22 cellular contexts compared by ENCODE assay signal in genomic region chr7:22962775-22963358, GRCh38.
"Had no signal": no experiment of that assay in that cellular context is flagged by ENCODE, and none has a peak within 500 bp of the region (broad histone marks: within the 10 kb centered on the region; RNA-seq: fewer than 3 reads in every experiment).

No MANE protein-coding gene starts in this region.

- H3K27ac Mint-ChIP-seq: activated CD4-positive, alpha-beta T cell treated with anti-CD3 and anti-CD28 coated beads, Interleukin-2, amount 10 ng/mL, durations not matched to agents 7 days and 5 days; activated naive CD4-positive, alpha-beta T cell treated with anti-CD3 and anti-CD28 coated beads, Interleukin-2, amount 10 ng/mL, durations not matched to agents 7 days and 5 days; dendritic cell treated with granulocyte-macrophage colony-stimulating factor and Interleukin-4, amounts not matched to agents 40 ng/mL and 50 ng/mL, for 4 days; stimulated activated naive CD8-positive, alpha-beta T cell treated with anti-CD3 and anti-CD28 coated beads, Interleukin-15, amount 100 ng/mL, for 72 hours; type B pancreatic cell had no signal

- H3K4me1 Mint-ChIP-seq: activated CD4-positive, alpha-beta T cell treated with anti-CD3 and anti-CD28 coated beads, Interleukin-2, amount 10 ng/mL, durations not matched to agents 7 days and 5 days; activated naive CD4-positive, alpha-beta T cell treated with anti-CD3 and anti-CD28 coated beads, Interleukin-2, amount 10 ng/mL, durations not matched to agents 7 days and 5 days; stimulated activated naive CD8-positive, alpha-beta T cell treated with anti-CD3 and anti-CD28 coated beads, Interleukin-15, amount 100 ng/mL, for 72 hours had no signal

- H3K9me3 ChIP-seq: gastrocnemius medialis, prostate gland, suprapubic skin had no signal

- H3K4me3 Mint-ChIP-seq: activated CD4-positive, alpha-beta T cell treated with anti-CD3 and anti-CD28 coated beads, Interleukin-2, amount 10 ng/mL, durations not matched to agents 7 days and 5 days; activated naive CD4-positive, alpha-beta T cell treated with anti-CD3 and anti-CD28 coated beads, Interleukin-2, amount 10 ng/mL, durations not matched to agents 7 days and 5 days; activated T-cell treated with anti-CD3 and anti-CD28 coated beads, Interleukin-2, amount 50 U/mL, for 4 hours; dendritic cell treated with granulocyte-macrophage colony-stimulating factor and Interleukin-4, amounts not matched to agents 40 ng/mL and 50 ng/mL, for 4 days; stimulated activated naive CD8-positive, alpha-beta T cell treated with anti-CD3 and anti-CD28 coated beads, Interleukin-15, amount 100 ng/mL, for 72 hours; type B pancreatic cell had no signal

- H3K27ac ChIP-seq: prostate gland, suprapubic skin had no signal

- H3K9me3 Mint-ChIP-seq: activated CD4-positive, alpha-beta T cell treated with anti-CD3 and anti-CD28 coated beads, Interleukin-2, amount 10 ng/mL, durations not matched to agents 7 days and 5 days; activated naive CD4-positive, alpha-beta T cell treated with anti-CD3 and anti-CD28 coated beads, Interleukin-2, amount 10 ng/mL, durations not matched to agents 7 days and 5 days; activated T-cell treated with anti-CD3 and anti-CD28 coated beads, Interleukin-2, amount 50 U/mL, for 4 hours; dendritic cell treated with granulocyte-macrophage colony-stimulating factor and Interleukin-4, amounts not matched to agents 40 ng/mL and 50 ng/mL, for 4 days; stimulated activated naive CD8-positive, alpha-beta T cell treated with anti-CD3 and anti-CD28 coated beads, Interleukin-15, amount 100 ng/mL, for 72 hours; type B pancreatic cell had no signal

- H3K27me3 ChIP-seq: gastrocnemius medialis, suprapubic skin had no signal

- H3K36me3 ChIP-seq: prostate gland had no signal

- H3K4me3 ChIP-seq: gastrocnemius medialis, lung, prostate gland, suprapubic skin had no signal

- DNase-seq: activated CD4-positive, alpha-beta T cell treated with anti-CD3 and anti-CD28 coated beads, Interleukin-2, amount 10 ng/mL, durations not matched to agents 7 days and 5 days; activated CD8-positive, alpha-beta memory T cell treated with anti-CD3 and anti-CD28 coated beads, Interleukin-2, amount 50 U/mL, for 4 hours; activated naive CD4-positive, alpha-beta T cell treated with anti-CD3 and anti-CD28 coated beads, Interleukin-2, amount 10 ng/mL, durations not matched to agents 7 days and 5 days; activated T-cell treated with anti-CD3 and anti-CD28 coated beads, Interleukin-2, amount 50 U/mL, for 4 hours; cerebellar nuclear complex; effector CD8-positive, alpha-beta T cell; gastrocnemius medialis; left cardiac atrium; midbrain; right cardiac atrium; small intestine; stimulated activated CD4-positive, alpha-beta T cell treated with anti-CD3 and anti-CD28 coated beads, Interleukin-15, amount 100 ng/mL, for 24 hours; stimulated activated CD4-positive, alpha-beta T cell treated with anti-CD3 and anti-CD28 coated beads, Interleukin-2, amount 100 ng/mL, for 48 hours; stimulated activated naive CD8-positive, alpha-beta T cell treated with anti-CD3 and anti-CD28 coated beads, Interleukin-15, amount 100 ng/mL, for 72 hours; T1000 had no signal

- H3K4me1 ChIP-seq: prostate gland, suprapubic skin had no signal

- ATAC-seq: activated CD4-positive, CD25-positive, alpha-beta regulatory T cell treated with anti-CD3 and anti-CD28 coated beads, Interleukin-2, amount 50 U/mL, for 24 hours; activated T-cell treated with anti-CD3 and anti-CD28 coated beads, Interleukin-2, amount 50 U/mL, for 4 hours; esophagus mucosa; gastrocnemius medialis; left cardiac atrium; right cardiac atrium; stimulated activated naive CD8-positive, alpha-beta T cell treated with anti-CD3 and anti-CD28 coated beads, Interleukin-15, amount 100 ng/mL, for 72 hours had no signal

- H3K27me3 Mint-ChIP-seq: activated CD4-positive, alpha-beta T cell treated with anti-CD3 and anti-CD28 coated beads, Interleukin-2, amount 10 ng/mL, durations not matched to agents 7 days and 5 days; activated naive CD4-positive, alpha-beta T cell treated with anti-CD3 and anti-CD28 coated beads, Interleukin-2, amount 10 ng/mL, durations not matched to agents 7 days and 5 days; dendritic cell treated with granulocyte-macrophage colony-stimulating factor and Interleukin-4, amounts not matched to agents 40 ng/mL and 50 ng/mL, for 4 days; stimulated activated naive CD8-positive, alpha-beta T cell treated with anti-CD3 and anti-CD28 coated beads, Interleukin-15, amount 100 ng/mL, for 72 hours; type B pancreatic cell had no signal
